20 cellular contexts compared by ENCODE assay signal in the genomic region with DNA sequence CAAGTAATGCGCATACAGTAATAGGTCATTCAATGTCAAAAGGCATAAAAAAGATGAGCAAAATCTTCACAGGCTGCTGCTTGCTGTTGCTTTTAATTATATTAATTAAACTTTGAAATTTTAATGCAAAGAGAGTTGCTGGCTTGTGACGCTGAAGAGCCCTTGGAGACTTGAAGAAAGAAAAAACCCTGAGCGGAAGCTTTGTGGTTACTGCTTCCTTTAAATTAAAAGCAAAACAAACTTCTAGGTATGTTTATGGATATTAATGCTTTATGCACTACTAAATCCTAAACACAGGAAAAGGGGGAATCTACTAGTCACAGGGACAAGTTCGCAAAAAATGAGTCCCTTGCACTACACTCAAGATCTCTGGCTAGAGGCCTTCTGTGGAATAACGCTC.
"Had no signal": no experiment of that assay in that cellular context is flagged by ENCODE, and none has a peak within 500 bp of the region (broad histone marks: within the 10 kb centered on the region; RNA-seq: fewer than 3 reads in every experiment).

No MANE protein-coding gene starts in this region.

- H3K4me1 Mint-ChIP-seq: nephron progenitor cell had no signal

- H3K4me1 ChIP-seq: gastrocnemius medialis, left ventricle myocardium inferior, lower lobe of right lung, psoas muscle, stomach, transverse colon had no signal

- DNase-seq: effector memory CD4-positive, alpha-beta T cell; gastrocnemius medialis; heart right ventricle; immature natural killer cell; left cardiac atrium; left ventricle myocardium inferior; lower lobe of right lung; midbrain; nephron progenitor cell; psoas muscle; spleen; stimulated activated CD4-positive, alpha-beta T cell treated with anti-CD3 and anti-CD28 coated beads, Interleukin-2, amount 100 ng/mL, for 24 hours; stomach; substantia nigra; transverse colon had no signal

- ATAC-seq: gastrocnemius medialis, heart right ventricle, left cardiac atrium, lower lobe of right lung, psoas muscle, sciatic nerve had no signal

- H3K27me3 ChIP-seq: esophagus muscularis mucosa, gastrocnemius medialis, heart right ventricle, spleen, stomach, transverse colon had no signal

- H3K4me3 Mint-ChIP-seq: memory B cell, nephron progenitor cell had no signal

- H3K27ac ChIP-seq: epithelial cell of prostate, esophagus muscularis mucosa, gastrocnemius medialis, heart right ventricle, left ventricle myocardium inferior, lower lobe of right lung, psoas muscle, stomach, thoracic aorta, transverse colon had no signal

- H3K27ac Mint-ChIP-seq: nephron progenitor cell had no signal

- H3K9me3 ChIP-seq: esophagus muscularis mucosa, gastrocnemius medialis, heart right ventricle, left ventricle myocardium inferior, lower lobe of right lung, psoas muscle, spleen, stomach, thoracic aorta, transverse colon had no signal

- H3K4me3 ChIP-seq: esophagus muscularis mucosa, gastrocnemius medialis, heart right ventricle, left ventricle myocardium inferior, lower lobe of right lung, psoas muscle, stomach, thoracic aorta, transverse colon had no signal

- H3K9me3 Mint-ChIP-seq: immature natural killer cell, nephron progenitor cell had no signal
